36 cellular contexts compared by ENCODE assay signal in the genomic region with DNA sequence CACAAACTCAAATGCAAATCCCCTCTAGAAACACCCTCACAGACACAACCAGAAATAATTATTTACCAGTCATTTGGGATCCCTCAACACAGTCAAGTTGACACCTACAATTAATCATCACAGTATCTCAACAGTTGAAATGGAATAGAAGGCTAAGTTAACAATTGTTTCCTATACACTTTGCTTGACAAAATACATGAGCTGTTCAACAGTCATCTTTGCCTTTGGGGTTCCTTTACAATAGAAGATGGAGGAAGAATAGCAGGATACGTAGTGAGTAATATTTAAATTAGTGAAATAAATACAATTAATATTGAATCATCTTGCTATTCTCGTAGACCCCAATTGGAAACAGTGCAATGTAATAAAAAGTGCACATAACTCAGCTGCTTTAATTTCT.
"Had no signal": no experiment of that assay in that cellular context is flagged by ENCODE, and none has a peak within 500 bp of the region (broad histone marks: within the 10 kb centered on the region; RNA-seq: fewer than 3 reads in every experiment).

No MANE protein-coding gene starts in this region.

- H3K9me3 ChIP-seq: adrenal gland, body of pancreas, breast epithelium had no signal

- H3K36me3 ChIP-seq: adrenal gland, brain microvascular endothelial cell, breast epithelium, cardiac muscle cell had no signal

- ATAC-seq: activated CD8-positive, alpha-beta T cell treated with anti-CD3 and anti-CD28 coated beads for 36 hours; activated naive CD4-positive, alpha-beta T cell treated with anti-CD3 and anti-CD28 coated beads, Interleukin-2, amount 50 U/mL, for 72 hours; activated T-cell treated with anti-CD3 and anti-CD28 coated beads, Interleukin-2, amount 50 U/mL, for 4 hours; activated T-cell treated with anti-CD3 and anti-CD28 coated beads, Interleukin-2, amount 50 U/mL, for 72 hours; activated T-helper 17 cell treated with anti-CD3 and anti-CD28 coated beads, Interleukin-2, amount 50 U/mL, for 72 hours; body of pancreas had no signal

- DNase-seq: activated B cell treated with CpG ODN at 0.5 μM for 24 hours; activated CD4-positive, alpha-beta memory T cell treated with anti-CD3 and anti-CD28 coated beads for 36 hours; activated CD4-positive, alpha-beta T cell treated with anti-CD3 and anti-CD28 coated beads for 4 hours; activated CD4-positive, alpha-beta T cell treated with anti-CD3 and anti-CD28 coated beads, Interleukin-2, amount 10 ng/mL, durations not matched to agents 24 days and 14 days; activated CD4-positive, alpha-beta T cell treated with anti-CD3 and anti-CD28 coated beads, Interleukin-2, amount 50 U/mL, for 1 hour; activated CD4-positive, alpha-beta T cell treated with anti-CD3 and anti-CD28 coated beads, Interleukin-2, amount 50 U/mL, for 4 hours; activated CD4-positive, CD25-positive, alpha-beta regulatory T cell treated with anti-CD3 and anti-CD28 coated beads, Interleukin-2, amount 50 U/mL, for 72 hours; activated CD8-positive, alpha-beta memory T cell treated with anti-CD3 and anti-CD28 coated beads, Interleukin-2, amount 50 U/mL, for 4 hours; activated CD8-positive, alpha-beta T cell treated with anti-CD3 and anti-CD28 coated beads for 36 hours; activated effector memory CD4-positive, alpha-beta T cell treated with anti-CD3 and anti-CD28 coated beads, Interleukin-2, amount 50 U/mL, for 16 hours; activated gamma-delta T cell treated with Interleukin-2 at 50 U/mL for 16 hours; activated naive CD4-positive, alpha-beta T cell; activated naive CD4-positive, alpha-beta T cell treated with anti-CD3 and anti-CD28 coated beads for 36 hours; activated naive CD4-positive, alpha-beta T cell treated with anti-CD3 and anti-CD28 coated beads, Interleukin-2, amount 50 U/mL, for 16 hours; activated naive CD8-positive, alpha-beta T cell treated with anti-CD3 and anti-CD28 coated beads for 36 hours; activated T-cell treated with anti-CD3 and anti-CD28 coated beads for 4 hours; activated T-cell treated with anti-CD3 and anti-CD28 coated beads, Interleukin-2, amount 50 U/mL, for 1 hour; activated T-cell treated with anti-CD3 and anti-CD28 coated beads, Interleukin-2, amount 50 U/mL, for 4 hours; activated T-cell treated with anti-CD3 and anti-CD28 coated beads, Interleukin-2, amount 50 U/mL, for 72 hours; adrenal gland; amniotic stem cell; aorta; body of pancreas; brain microvascular endothelial cell; caudate nucleus; cerebellar nuclear complex; T-helper 1 cell; T-helper 2 cell; T-helper 9 cell had no signal

- H3K4me1 ChIP-seq: adrenal gland, body of pancreas, breast epithelium had no signal

- FAIRE-seq: astrocyte, TTC549 had no signal

- H3K27ac ChIP-seq: adrenal gland, body of pancreas, brain microvascular endothelial cell, breast epithelium, cardiac muscle cell, VCaP had no signal

- H3K4me3 ChIP-seq: adrenal gland, body of pancreas, breast epithelium, cardiac muscle cell had no signal

- H3K27me3 ChIP-seq: adrenal gland, body of pancreas, brain microvascular endothelial cell, breast epithelium, cardiac muscle cell had no signal
